In genomic region chr16:28711220-28712083, GRCh38 we compare ENCODE assay signal across 7 cellular contexts. TPM values are rescaled to one million over a fixed set of nuclear protein-coding genes. Genes with fewer than 3 reads are reported as not detected.
DNase-seq lines count a peak whose midpoint lies in the region; ATAC-seq, FAIRE-seq and TF ChIP-seq lines count a peak whose summit lies in the region.
"Not testable (repeated sequence)": the region's sequence is repeated elsewhere in the genome, so short reads cannot be mapped to it uniquely, and the experiment has no call there.

A gene with protein sequence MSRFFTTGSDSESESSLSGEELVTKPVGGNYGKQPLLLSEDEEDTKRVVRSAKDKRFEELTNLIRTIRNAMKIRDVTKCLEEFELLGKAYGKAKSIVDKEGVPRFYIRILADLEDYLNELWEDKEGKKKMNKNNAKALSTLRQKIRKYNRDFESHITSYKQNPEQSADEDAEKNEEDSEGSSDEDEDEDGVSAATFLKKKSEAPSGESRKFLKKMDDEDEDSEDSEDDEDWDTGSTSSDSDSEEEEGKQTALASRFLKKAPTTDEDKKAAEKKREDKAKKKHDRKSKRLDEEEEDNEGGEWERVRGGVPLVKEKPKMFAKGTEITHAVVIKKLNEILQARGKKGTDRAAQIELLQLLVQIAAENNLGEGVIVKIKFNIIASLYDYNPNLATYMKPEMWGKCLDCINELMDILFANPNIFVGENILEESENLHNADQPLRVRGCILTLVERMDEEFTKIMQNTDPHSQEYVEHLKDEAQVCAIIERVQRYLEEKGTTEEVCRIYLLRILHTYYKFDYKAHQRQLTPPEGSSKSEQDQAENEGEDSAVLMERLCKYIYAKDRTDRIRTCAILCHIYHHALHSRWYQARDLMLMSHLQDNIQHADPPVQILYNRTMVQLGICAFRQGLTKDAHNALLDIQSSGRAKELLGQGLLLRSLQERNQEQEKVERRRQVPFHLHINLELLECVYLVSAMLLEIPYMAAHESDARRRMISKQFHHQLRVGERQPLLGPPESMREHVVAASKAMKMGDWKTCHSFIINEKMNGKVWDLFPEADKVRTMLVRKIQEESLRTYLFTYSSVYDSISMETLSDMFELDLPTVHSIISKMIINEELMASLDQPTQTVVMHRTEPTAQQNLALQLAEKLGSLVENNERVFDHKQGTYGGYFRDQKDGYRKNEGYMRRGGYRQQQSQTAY (plus strand): TSS chr16:28711464. CDS start chr16:28711687, 223 bp downstream.

- H3K79me2 ChIP-seq in GM23248 (ENCODE audit: insufficient read depth), result not testable (repeated sequence)

- not testable (repeated sequence) for H3K9me3 Mint-ChIP-seq in osteocyte (ENCODE audit: unreplicated experiment)

- not testable (repeated sequence) for H3K4me3 ChIP-seq in GM23248; right cardiac atrium (ENCODE audit: low read length)
- peak within 1 kb of the TSS; percentile 39 for H3K4me3 ChIP-seq in bronchial epithelial cell (ENCODE audit: low read depth, low read length)

- TF ChIP-seq CTCF in bronchial epithelial cell (IDR thresholded peaks at IDR 0.05; ENCODE audit: insufficient read depth, low read length, severe bottlenecking); osteocyte (IDR thresholded peaks at IDR 0.05): not testable (repeated sequence)

- intact Hi-C loops in right cardiac atrium (cut with DNase I), result not testable (repeated sequence)

- not testable (repeated sequence) for H3K4me2 ChIP-seq in GM23248 (ENCODE audit: unreplicated experiment)

- not testable (repeated sequence) for H2AFZ ChIP-seq in GM23248

- in situ Hi-C loops in GM23248 (cut with MboI), result not testable (repeated sequence)

- H3F3A ChIP-seq in GM23248 (ENCODE audit: insufficient read depth), result not testable (repeated sequence)

- H3K9me3 ChIP-seq in GM23248 (ENCODE audit: low read depth); right cardiac atrium (ENCODE audit: control insufficient read depth, low read length): not testable (repeated sequence)

- H3K9ac ChIP-seq in GM23248, result not testable (repeated sequence)

- not testable (repeated sequence) for H4K20me1 ChIP-seq in GM23248 (ENCODE audit: insufficient read depth)

- H3K4me1 ChIP-seq in GM23248 (ENCODE audit: insufficient read depth); right cardiac atrium (ENCODE audit: control insufficient read depth, insufficient read depth, low read length): not testable (repeated sequence)

- not testable (repeated sequence) for H3K36me3 ChIP-seq in GM23248 (ENCODE audit: low read depth); bronchial epithelial cell (ENCODE audit: control insufficient read depth, insufficient read depth, low read length)

- not testable (repeated sequence) for H3K27ac Mint-ChIP-seq in osteocyte (ENCODE audit: unreplicated experiment)

- no CpG with 5 or more reads among the region's 66 CpGs for WGBS in GM23248 (ENCODE audit: low coverage in 1 of 2, low lambda C conversion rate in 2 of 2, missing lambda C conversion rate in 2 of 2), 2 experiments
- WGBS in right cardiac atrium, result no CpG with 5 or more reads among the region's 66 CpGs

- H3K36me3 Mint-ChIP-seq in osteocyte (ENCODE audit: unreplicated experiment), result not testable (repeated sequence)

- not testable (repeated sequence) for H3K27me3 Mint-ChIP-seq in osteocyte (ENCODE audit: unreplicated experiment)

- peak within 1 kb of the TSS; percentile 68 for H3K4me3 Mint-ChIP-seq in osteocyte (ENCODE audit: unreplicated experiment)

- not testable (repeated sequence) for H3K9me2 ChIP-seq in GM23248 (ENCODE audit: insufficient read depth)

- H3K4me1 Mint-ChIP-seq in osteocyte (ENCODE audit: unreplicated experiment), result not testable (repeated sequence)

- ATAC-seq in GM18519 (IDR thresholded peaks at IDR 0.05; ENCODE audit: low FRiP score, unreplicated experiment) (peak; percentile 94), HG03342 (IDR thresholded peaks at IDR 0.05; ENCODE audit: unreplicated experiment) (peak; percentile 99), SK-N-SH treated with all-trans-retinoic acid at 6 μM for 48 hours (peak; percentile 100), right cardiac atrium (peak; percentile 100)

- not testable (repeated sequence) for H3K27me3 ChIP-seq in GM23248 (replicated peaks; ENCODE audit: insufficient read depth); bronchial epithelial cell (ENCODE audit: control insufficient read depth, insufficient read depth, low read length); right cardiac atrium (ENCODE audit: control insufficient read depth, insufficient read depth)

- H3K27ac ChIP-seq in GM23248; right cardiac atrium (ENCODE audit: low read length): not testable (repeated sequence)

- not testable (repeated sequence) for FAIRE-seq in bronchial epithelial cell (lab: Jason Lieb, UNC)

- not testable (repeated sequence) for DNase-seq in GM23248; bronchial epithelial cell (ENCODE audit: low read depth); right cardiac atrium; osteocyte (ENCODE audit: extremely low spot score, unreplicated experiment)

RNA-seq across cellular contexts. Expression of the gene that starts here (rescaled TPM):
- 105 and 108 TPM in 2 replicates for total RNA-seq in GM23248 (2014; rRNA removed; shearing (Covaris generic))
- polyA plus RNA-seq in GM23248 (2016; fragmentation: Nextera tagmentation; extraction: Ambion mirVana) (515 and 533 TPM in 2 replicates), right cardiac atrium (241 TPM)
- total RNA-seq in bronchial epithelial cell (175 and 180 TPM in 2 replicates), right cardiac atrium (100 to 1,000 TPM; 292 to 519 (median 437) TPM), osteocyte (950 and 1,034 TPM in 2 replicates)
